ENCODE assay signal across 22 cellular contexts in the genomic region with DNA sequence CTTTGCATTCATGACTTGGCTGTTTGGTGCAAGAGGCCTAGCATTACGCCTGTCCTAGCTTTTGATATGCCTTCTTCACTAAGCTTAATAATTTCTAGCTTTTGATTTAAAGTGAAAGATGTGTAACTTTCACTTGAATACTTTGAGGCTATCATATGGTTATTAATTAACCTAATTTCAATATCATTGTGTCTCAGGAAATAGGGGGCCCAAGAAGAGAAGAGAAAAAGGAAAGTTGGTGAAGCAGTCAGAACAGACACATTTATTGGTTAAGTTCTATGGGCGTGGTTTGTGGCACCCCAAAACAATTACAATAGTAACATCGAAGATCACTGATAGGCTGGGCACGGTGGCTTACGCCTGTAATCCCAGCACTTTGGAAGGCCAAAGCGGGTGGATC. TPM values are rescaled to one million over a fixed set of nuclear protein-coding genes. Genes with fewer than 3 reads are reported as not detected.
"Had no signal": no experiment of that assay in that cellular context is flagged by ENCODE, and none has a peak within 500 bp of the region (broad histone marks: within the 10 kb centered on the region; RNA-seq: fewer than 3 reads in every experiment).

No MANE protein-coding gene starts in this region.

- H3K27me3 Mint-ChIP-seq: activated CD4-positive, alpha-beta T cell treated with anti-CD3 and anti-CD28 coated beads for 36 hours; activated CD8-positive, alpha-beta memory T cell treated with anti-CD3 and anti-CD28 coated beads, Interleukin-2, amount 10 ng/mL, durations not matched to agents 7 days and 5 days; activated naive CD8-positive, alpha-beta T cell had no signal

- H3K27ac ChIP-seq: epithelial cell of prostate, pancreas, prostate gland, spleen, tibial nerve had no signal

- DNase-seq: activated CD4-positive, alpha-beta T cell treated with anti-CD3 and anti-CD28 coated beads for 36 hours; activated CD4-positive, CD25-positive, alpha-beta regulatory T cell; activated CD8-positive, alpha-beta memory T cell treated with anti-CD3 and anti-CD28 coated beads, Interleukin-2, amount 10 ng/mL, durations not matched to agents 7 days and 5 days; activated CD8-positive, alpha-beta T cell treated with anti-CD3 and anti-CD28 coated beads, Interleukin-2, amount 10 ng/mL, durations not matched to agents 7 days and 5 days; activated naive CD4-positive, alpha-beta T cell treated with Interleukin-2 at 50 U/mL for 16 hours; activated T-cell treated with anti-CD3 and anti-CD28 coated beads, Interleukin-2, amount 50 U/mL, for 72 hours; effector CD4-positive, alpha-beta T cell; islet precursor cell; left cardiac atrium; left ventricle myocardium superior; pancreas; spleen; stimulated activated CD4-positive, alpha-beta T cell treated with anti-CD3 and anti-CD28 coated beads, Interleukin-2, amount 100 ng/mL, for 48 hours; stimulated activated naive CD4-positive, alpha-beta T cell treated with Interleukin-2 at 50 U/mL for 16 hours had no signal

- H3K4me3 Mint-ChIP-seq: activated CD4-positive, alpha-beta T cell treated with anti-CD3 and anti-CD28 coated beads for 36 hours; activated CD8-positive, alpha-beta memory T cell treated with anti-CD3 and anti-CD28 coated beads, Interleukin-2, amount 10 ng/mL, durations not matched to agents 7 days and 5 days; activated CD8-positive, alpha-beta T cell treated with anti-CD3 and anti-CD28 coated beads, Interleukin-2, amount 10 ng/mL, durations not matched to agents 7 days and 5 days; activated naive CD8-positive, alpha-beta T cell; activated T-cell treated with anti-CD3 and anti-CD28 coated beads, Interleukin-2, amount 50 U/mL, for 72 hours; neural crest cell; T-helper 2 cell treated with Interferon-gamma antibody and Interleukin-4, amounts not matched to agents 5 μg/mL and 100 μg/mL, for 36 hours had no signal

- H3K36me3 ChIP-seq: prostate gland had no signal

- H3K27me3 ChIP-seq: pancreas, spleen, tibial nerve had no signal

- ATAC-seq: activated CD4-positive, alpha-beta T cell treated with anti-CD3 and anti-CD28 coated beads for 36 hours; activated CD8-positive, alpha-beta memory T cell treated with anti-CD3 and anti-CD28 coated beads, Interleukin-2, amount 10 ng/mL, durations not matched to agents 7 days and 5 days; activated CD8-positive, alpha-beta T cell treated with anti-CD3 and anti-CD28 coated beads, Interleukin-2, amount 10 ng/mL, durations not matched to agents 7 days and 5 days; activated T-cell treated with anti-CD3 and anti-CD28 coated beads, Interleukin-2, amount 50 U/mL, for 72 hours; left cardiac atrium; left ventricle myocardium superior; pancreas had no signal

- H3K9me3 Mint-ChIP-seq: activated T-cell treated with anti-CD3 and anti-CD28 coated beads, Interleukin-2, amount 50 U/mL, for 72 hours; neural crest cell; T-helper 2 cell treated with Interferon-gamma antibody and Interleukin-4, amounts not matched to agents 5 μg/mL and 100 μg/mL, for 36 hours had no signal

- H3K27ac Mint-ChIP-seq: activated CD4-positive, alpha-beta T cell treated with anti-CD3 and anti-CD28 coated beads for 36 hours; activated CD8-positive, alpha-beta memory T cell treated with anti-CD3 and anti-CD28 coated beads, Interleukin-2, amount 10 ng/mL, durations not matched to agents 7 days and 5 days; activated CD8-positive, alpha-beta T cell treated with anti-CD3 and anti-CD28 coated beads, Interleukin-2, amount 10 ng/mL, durations not matched to agents 7 days and 5 days; T-helper 2 cell treated with Interferon-gamma antibody and Interleukin-4, amounts not matched to agents 5 μg/mL and 100 μg/mL, for 36 hours had no signal

- H3K9me3 ChIP-seq: pancreas, prostate gland, spleen, tibial nerve had no signal

- H3K4me1 Mint-ChIP-seq: activated CD4-positive, alpha-beta T cell treated with anti-CD3 and anti-CD28 coated beads for 36 hours; activated CD8-positive, alpha-beta memory T cell treated with anti-CD3 and anti-CD28 coated beads, Interleukin-2, amount 10 ng/mL, durations not matched to agents 7 days and 5 days; neural crest cell had no signal

- H3K4me1 ChIP-seq: pancreas, prostate gland, tibial nerve had no signal

- H3K4me3 ChIP-seq: pancreas, prostate gland, spleen, tibial nerve had no signal

RNA-seq across cellular contexts. Expression of a gene that starts 40.9 kb away (rescaled TPM):
- total RNA-seq: activated CD4-positive, alpha-beta T cell treated with anti-CD3 and anti-CD28 coated beads for 36 hours; activated CD8-positive, alpha-beta T cell treated with anti-CD3 and anti-CD28 coated beads, Interleukin-2, amount 10 ng/mL, durations not matched to agents 7 days and 5 days; activated T-cell treated with anti-CD3 and anti-CD28 coated beads, Interleukin-2, amount 50 U/mL, for 72 hours; lung microvascular endothelial cell; neural crest cell; prostate gland; ureter had no signal
